In the genomic region with DNA sequence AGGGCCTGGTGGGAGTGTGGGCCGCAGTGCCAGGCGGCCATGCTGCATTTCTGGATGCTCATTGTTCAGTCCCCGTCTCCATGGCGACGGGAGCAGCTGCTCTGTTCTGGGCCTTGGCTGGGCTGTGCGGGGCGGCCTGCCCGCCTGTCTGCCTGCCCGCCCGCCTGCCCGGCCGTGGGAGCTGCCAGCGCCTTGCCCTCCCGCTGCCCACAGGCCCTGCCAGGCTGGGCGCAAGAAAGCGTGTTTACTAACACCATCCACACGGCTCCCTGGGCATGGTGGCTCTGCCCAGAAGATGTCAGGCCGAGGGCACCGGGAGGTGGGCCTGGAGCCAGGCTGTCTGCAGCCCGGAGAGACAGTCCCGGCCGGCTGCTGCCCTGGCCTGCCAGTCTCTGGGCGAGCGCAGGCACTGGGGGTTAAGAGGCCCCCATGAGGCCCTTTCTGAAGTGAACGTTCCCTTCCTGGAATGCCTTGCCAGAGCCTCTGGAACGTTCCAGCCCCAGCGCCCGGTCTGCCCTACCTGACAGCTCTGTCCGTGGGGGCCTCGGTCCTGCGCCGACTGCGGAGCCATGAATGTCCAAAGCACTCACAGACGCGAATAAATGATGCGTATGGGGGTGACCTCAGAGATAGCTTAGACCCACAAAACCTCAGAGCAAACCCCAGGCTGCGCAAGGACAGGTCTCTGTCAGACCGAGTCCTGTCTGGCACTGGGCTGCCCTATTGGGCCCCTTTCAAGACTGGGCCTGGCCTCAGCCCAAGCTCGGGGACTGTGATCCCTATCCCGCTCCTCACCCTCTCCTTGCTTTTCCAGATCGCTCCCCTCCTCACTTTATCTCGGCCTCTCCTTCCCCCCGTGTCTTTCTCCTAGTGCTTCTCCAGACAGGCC, we compare ENCODE assay signal across 14 cellular contexts. TPM values are rescaled to one million over a fixed set of nuclear protein-coding genes. Genes with fewer than 3 reads are reported as not detected.
DNase-seq lines count a peak whose midpoint lies in the region; ATAC-seq, FAIRE-seq and TF ChIP-seq lines count a peak whose summit lies in the region.
"Had no signal": no experiment of that assay in that cellular context is flagged by ENCODE, and none has a peak within 500 bp of the region (broad histone marks: within the 10 kb centered on the region; RNA-seq: fewer than 3 reads in every experiment).

No MANE protein-coding gene starts in this region.

- no peaks in the 10 kb centered on the region for H3K9me3 ChIP-seq in HepG2 (ENCODE audit: low read length)
- no peaks in the 10 kb centered on the region for H3K9me3 ChIP-seq in skeletal muscle tissue (ENCODE audit: control insufficient read depth in 3 of 3, low read length in 3 of 3)
- H3K9me3 ChIP-seq: adrenal gland, uterus had no signal

- TF ChIP-seq RAD21 in HepG2 (CRISPR knock-in tag; IDR thresholded peaks at IDR 0.05), result no peak

- CTCF ChIA-PET in HepG2 (lab: Yijun Ruan, JAX; ENCODE audit: low intra/inter-chr PET ratio, low total read pairs), result no interaction called here

- H4K20me1 ChIP-seq in HepG2 (ENCODE audit: insufficient read depth, low read length), result no peaks in the 10 kb centered on the region

- no peak overlapping the region for H3K9ac ChIP-seq in HepG2 (ENCODE audit: insufficient read depth, low read depth, low read length)
- H3K9ac ChIP-seq in skeletal muscle tissue (ENCODE audit: low read depth in 1 of 3, low read length in 3 of 3), result peak overlapping the region; percentile 43 to 68 (median 45)

- no peaks in the 10 kb centered on the region for H3K36me3 ChIP-seq in HepG2 (replicated peaks in 1 of 2; ENCODE audit: control insufficient read depth in 1 of 2, insufficient read depth in 2 of 2, low read length in 2 of 2)
- H3K36me3 ChIP-seq in skeletal muscle tissue (ENCODE audit: control insufficient read depth in 3 of 3, insufficient read depth in 3 of 3, low read length in 3 of 3), result no peaks in the 10 kb centered on the region
- H3K36me3 ChIP-seq: adrenal gland, uterus had no signal

- peak in 2 of 3 experiments; percentile 54 to 77 for DNase-seq in NCI-H1417 (lab: John Stamatoyannopoulos, UW)
- DNase-seq in NCI-H1417 treated with DMSO at 0.1 percent for 48 hours (lab: John Stamatoyannopoulos, UW), result no peak
- peak; percentile 9 to 95 (median 85) for DNase-seq in caudate nucleus (lab: John Stamatoyannopoulos, UW)
- no peak for DNase-seq in HepG2 (ENCODE audit: low spot score)
- no peak for DNase-seq in NCI-H510A treated with DMSO at 0.1 percent for 48 hours (lab: John Stamatoyannopoulos, UW)
- no peak for DNase-seq in NOMO-1 (lab: John Stamatoyannopoulos, UW; ENCODE audit: unreplicated experiment in 2 of 2)
- no peak for DNase-seq in NCI-H2081 (lab: John Stamatoyannopoulos, UW)
- DNase-seq: 8988T; activated CD8-positive, alpha-beta memory T cell treated with anti-CD3 and anti-CD28 coated beads, Interleukin-2, amount 10 ng/mL, durations not matched to agents 7 days and 5 days; KBM-7; uterus had no signal

- no peak for TF ChIP-seq POLR2A in HepG2 (IDR thresholded peaks at IDR 0.05; ENCODE audit: insufficient read depth in 1 of 2, low read depth in 2 of 2, low read length in 2 of 2)

- WGBS in HepG2 (ENCODE audit: low lambda C conversion rate), result 74% methylated on average over 22 of the region's 43 CpGs

- H3K4me1 ChIP-seq in HepG2 (ENCODE audit: insufficient read depth, low read length) (peaks cover 6% of the 10 kb centered on the region), skeletal muscle tissue (ENCODE audit: control insufficient read depth in 3 of 3, insufficient read depth in 3 of 3, low read length in 3 of 3) (peaks cover 8 to 10% (median 8%) of the 10 kb centered on the region in 3 donors)
- H3K4me1 ChIP-seq: adrenal gland, uterus had no signal

- no peak overlapping the region for H2AFZ ChIP-seq in HepG2 (ENCODE audit: low read length)

- no peak for TF ChIP-seq CTCF in HepG2 (CRISPR knock-in tag; IDR thresholded peaks at IDR 0.05)

- H3K27me3 ChIP-seq in HepG2 (ENCODE audit: control insufficient read depth in 1 of 2, insufficient read depth in 2 of 2, low read length in 2 of 2) (peaks cover 2 to 26% of the 10 kb centered on the region in 2 experiments; a peak in 3 of 5 replicates), skeletal muscle tissue (ENCODE audit: control insufficient read depth in 3 of 3, insufficient read depth in 3 of 3, low read length in 3 of 3) (no peaks in the 10 kb centered on the region)
- H3K27me3 ChIP-seq: adrenal gland, uterus had no signal

- in situ Hi-C loops in HepG2 (cut with HindIII; ENCODE audit: extremely low pct_ligation_motif_present, low pct_unique_long_range_greater_than_20kb), result no loop called here

- TF ChIP-seq EP300 in HepG2 (IDR thresholded peaks at IDR 0.05; ENCODE audit: low read depth in 2 of 2, low read length in 2 of 2), result no peak
- no peak for TF ChIP-seq EP300 in HepG2 (CRISPR knock-in tag; IDR thresholded peaks at IDR 0.05; ENCODE audit: borderline replicate concordance)

- H3K4me3 ChIP-seq in HepG2 (replicated peaks in 1 of 3; ENCODE audit: insufficient read depth in 1 of 3, low read depth in 2 of 3, low read length in 3 of 3), result no peak overlapping the region
- peak overlapping the region in 2 of 3 donors; percentile 20 to 45 for H3K4me3 ChIP-seq in skeletal muscle tissue (ENCODE audit: low read length in 3 of 3)
- H3K4me3 ChIP-seq: adrenal gland, uterus had no signal

- H3K27ac ChIP-seq in caudate nucleus (ENCODE audit: low read depth, low read length), result peak overlapping the region; percentile 80
- H3K27ac ChIP-seq in HepG2 (ENCODE audit: extremely low read length, insufficient read depth, low read length), result no peak overlapping the region
- H3K27ac ChIP-seq in skeletal muscle tissue (ENCODE audit: low read depth, low read length), result peak overlapping the region; percentile 36
- H3K27ac ChIP-seq: uterus had no signal

- no TSS peak for BruUV-seq in HepG2 (replicated peaks; lab: Mats Ljungman, UMichigan)

- peak; percentile 21; the same call in 2 of the 3 replicates for ATAC-seq in HepG2
- ATAC-seq: activated CD8-positive, alpha-beta memory T cell treated with anti-CD3 and anti-CD28 coated beads, Interleukin-2, amount 10 ng/mL, durations not matched to agents 7 days and 5 days had no signal

- H3K4me2 ChIP-seq in HepG2 (ENCODE audit: low read depth, low read length), result no peak overlapping the region

- POLR2A ChIA-PET in HepG2 (lab: Yijun Ruan, JAX), result no interaction called here

- H3K79me2 ChIP-seq in HepG2 (ENCODE audit: insufficient read depth, low read length), result no peaks in the 10 kb centered on the region

- intact Hi-C loops in HepG2 (cut with micrococcal nuclease; ENCODE audit: unreplicated experiment), result no loop called here

- no peak for FAIRE-seq in HepG2 (lab: Jason Lieb, UNC)
- FAIRE-seq: endothelial cell of umbilical vein had no signal

TF ChIP-seq in HepG2, 621 proteins besides CTCF, POLR2A, EP300 and RAD21 (continues in another document):
- TF ChIP-seq, protein P1, sequence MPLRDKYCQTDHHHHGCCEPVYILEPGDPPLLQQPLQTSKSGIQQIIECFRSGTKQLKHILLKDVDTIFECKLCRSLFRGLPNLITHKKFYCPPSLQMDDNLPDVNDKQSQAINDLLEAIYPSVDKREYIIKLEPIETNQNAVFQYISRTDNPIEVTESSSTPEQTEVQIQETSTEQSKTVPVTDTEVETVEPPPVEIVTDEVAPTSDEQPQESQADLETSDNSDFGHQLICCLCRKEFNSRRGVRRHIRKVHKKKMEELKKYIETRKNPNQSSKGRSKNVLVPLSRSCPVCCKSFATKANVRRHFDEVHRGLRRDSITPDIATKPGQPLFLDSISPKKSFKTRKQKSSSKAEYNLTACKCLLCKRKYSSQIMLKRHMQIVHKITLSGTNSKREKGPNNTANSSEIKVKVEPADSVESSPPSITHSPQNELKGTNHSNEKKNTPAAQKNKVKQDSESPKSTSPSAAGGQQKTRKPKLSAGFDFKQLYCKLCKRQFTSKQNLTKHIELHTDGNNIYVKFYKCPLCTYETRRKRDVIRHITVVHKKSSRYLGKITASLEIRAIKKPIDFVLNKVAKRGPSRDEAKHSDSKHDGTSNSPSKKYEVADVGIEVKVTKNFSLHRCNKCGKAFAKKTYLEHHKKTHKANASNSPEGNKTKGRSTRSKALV (CRISPR knock-in tag; IDR thresholded peaks at IDR 0.05), result no peak
- no peak for TF ChIP-seq ZNF354B (CRISPR knock-in tag; IDR thresholded peaks at IDR 0.05)
- TF ChIP-seq THYN1 (CRISPR knock-in tag; IDR thresholded peaks at IDR 0.05; ENCODE audit: borderline replicate concordance, low read depth), result no peak
- no peak for TF ChIP-seq ZNF781 (CRISPR knock-in tag; IDR thresholded peaks at IDR 0.05; ENCODE audit: borderline replicate concordance, not compliant biosample characterization)
- TF ChIP-seq HIVEP1 (CRISPR knock-in tag; IDR thresholded peaks at IDR 0.05), result no peak

RNA-seq across cellular contexts. Expression of a gene that starts 44.3 kb away (rescaled TPM):
- not detected in 2 replicates for total RNA-seq in HepG2 (2016; rRNA removed; fragmentation: Illumina TruSeq; extraction: Trizol)
- not detected in 2 replicates for total RNA-seq in HepG2 (2016; cell fraction: cytosol; rRNA removed; fragmentation: Illumina TruSeq; extraction: Trizol; ENCODE audit: low read depth)
- total RNA-seq in HepG2 (2016; cell fraction: insoluble cytoplasmic fraction; rRNA removed; fragmentation: Illumina TruSeq; extraction: Trizol), result not detected in 2 replicates
- total RNA-seq in HepG2 (2016; cell fraction: membrane; rRNA removed; fragmentation: Illumina TruSeq; extraction: Trizol), result not detected in 2 replicates
- not detected in 2 replicates for total RNA-seq in HepG2 (2016; cell fraction: nucleus; rRNA removed; fragmentation: Illumina TruSeq; extraction: Trizol)
- not detected in 2 replicates for polyA plus RNA-seq in HepG2 (2011; rRNA removed)
- polyA plus RNA-seq in HepG2 (2011; cell fraction: cytosol; rRNA removed), result not detected in 2 replicates
- not detected in 2 replicates for polyA plus RNA-seq in HepG2 (2011; cell fraction: nucleus; rRNA removed)
- polyA plus RNA-seq in HepG2 (2012), result not detected in 2 replicates
- polyA plus RNA-seq in HepG2 (2016; cell fraction: cytosol; fragmentation: Illumina TruSeq; extraction: Trizol; ENCODE audit: low read depth), result not detected in 2 replicates
- not detected in 2 replicates for polyA plus RNA-seq in HepG2 (2016; cell fraction: insoluble cytoplasmic fraction; fragmentation: Illumina TruSeq; extraction: Trizol; ENCODE audit: low read depth)
- polyA plus RNA-seq in HepG2 (2016; cell fraction: membrane; fragmentation: Illumina TruSeq; extraction: Trizol; ENCODE audit: low read depth), result not detected in 2 replicates
- polyA plus RNA-seq in HepG2 (2016; cell fraction: nucleus; fragmentation: Illumina TruSeq; extraction: Trizol; ENCODE audit: insufficient read depth, low read depth), result not detected in 2 replicates
- polyA minus RNA-seq in HepG2 (2011; rRNA and poly(A)+ RNA removed; ENCODE audit: low replicate concordance), result not detected in 2 replicates
- polyA minus RNA-seq in HepG2 (2011; cell fraction: cytosol; rRNA and poly(A)+ RNA removed), result not detected in 2 replicates
- polyA minus RNA-seq in HepG2 (2011; cell fraction: nucleus; rRNA and poly(A)+ RNA removed), result not detected in 2 replicates
- total RNA-seq in skeletal muscle tissue, result 7.3 TPM
- total RNA-seq: activated CD8-positive, alpha-beta memory T cell treated with anti-CD3 and anti-CD28 coated beads, Interleukin-2, amount 10 ng/mL, durations not matched to agents 7 days and 5 days had no signal

Comparison
In these comparisons a context has a peak if more than half of its experiments do, and no peak if none do; other contexts are left out.
1. DNase-seq: peak in NCI-H1417 (2 of 3) and caudate nucleus (61 of 61); none in NCI-H1417 treated with DMSO at 0.1 percent for 48 hours (single experiment), HepG2 (single experiment), NCI-H510A treated with DMSO at 0.1 percent for 48 hours (single experiment), NOMO-1 (0 of 2) and NCI-H2081 (0 of 2).
2. H3K4me3 ChIP-seq: peak in skeletal muscle tissue (2 of 3); none in HepG2 (0 of 3).